In genomic region chr1:206690516-206690915, GRCh38 we compare ENCODE assay signal across 15 cellular contexts. TPM values are rescaled to one million over a fixed set of nuclear protein-coding genes. Genes with fewer than 3 reads are reported as not detected.
DNase-seq lines count a peak whose midpoint lies in the region; ATAC-seq and TF ChIP-seq lines count a peak whose summit lies in the region.
"Had no signal": no experiment of that assay in that cellular context is flagged by ENCODE, and none has a peak within 500 bp of the region (broad histone marks: within the 10 kb centered on the region; RNA-seq: fewer than 3 reads in every experiment).

No MANE protein-coding gene starts in this region.

- ATAC-seq in HG03432 (IDR thresholded peaks at IDR 0.05; ENCODE audit: unreplicated experiment) = no peak

- POLR2A ChIA-PET in CD4-positive, alpha-beta memory T cell (lab: Charles Lee; ENCODE audit: partially characterized antibody) = interaction anchor here (5.6 kb wide), 1 partner anchor 25 kb away, joined by 24 read pairs; no protein-coding TSS in a partner anchor

- peaks cover 0 to 2% (median 0%) of the 10 kb centered on the region in 8 donors for H3K9me3 Mint-ChIP-seq in CD4-positive, alpha-beta memory T cell
- H3K9me3 Mint-ChIP-seq: activated CD4-positive, alpha-beta memory T cell treated with anti-CD3 and anti-CD28 coated beads, Interleukin-2, amount 10 ng/mL, durations not matched to agents 7 days and 5 days had no signal

- no peaks in the 10 kb centered on the region for H3K9me3 ChIP-seq in CD4-positive, alpha-beta memory T cell (ENCODE audit: control insufficient read depth in 1 of 2, low read length in 2 of 2)
- H3K9me3 ChIP-seq in NT2/D1 (ENCODE audit: insufficient read depth, low read length) (no peaks in the 10 kb centered on the region), cardiac muscle cell (ENCODE audit: low read depth) (no peaks in the 10 kb centered on the region)

- H3K27ac ChIP-seq in CD4-positive, alpha-beta memory T cell (ENCODE audit: low read depth, low read length) = no peak overlapping the region
- peak overlapping the region; percentile 98 for H3K27ac ChIP-seq in cardiac muscle cell
- no peak overlapping the region for H3K27ac ChIP-seq in rectal smooth muscle tissue (ENCODE audit: low read depth, low read length)
- H3K27ac ChIP-seq: parathyroid adenoma had no signal

- peak overlapping the region in 4 of 7 donors; percentile 9 to 77 (median 52) for H3K27ac Mint-ChIP-seq in CD4-positive, alpha-beta memory T cell
- H3K27ac Mint-ChIP-seq: activated CD4-positive, alpha-beta memory T cell treated with anti-CD3 and anti-CD28 coated beads, Interleukin-2, amount 10 ng/mL, durations not matched to agents 7 days and 5 days had no signal

- no peaks in the 10 kb centered on the region for H3K27me3 Mint-ChIP-seq in CD4-positive, alpha-beta memory T cell
- H3K27me3 Mint-ChIP-seq: activated CD4-positive, alpha-beta memory T cell treated with anti-CD3 and anti-CD28 coated beads, Interleukin-2, amount 10 ng/mL, durations not matched to agents 7 days and 5 days; CD4-positive, CD25-positive, alpha-beta regulatory T cell had no signal

- no peak for DNase-seq in CD4-positive, alpha-beta memory T cell
- DNase-seq in NT2/D1 (ENCODE audit: low read depth, low spot score) = no peak
- DNase-seq in cardiac muscle cell (ENCODE audit: low read depth in 1 of 2, low spot score in 1 of 2) = no peak
- DNase-seq in A172 (ENCODE audit: low spot score) = no peak
- DNase-seq in activated CD4-positive, alpha-beta T cell treated with anti-CD3 and anti-CD28 coated beads for 4 hours = no peak
- no peak for DNase-seq in GDM1 (lab: John Stamatoyannopoulos, UW)
- DNase-seq: activated CD4-positive, alpha-beta memory T cell treated with anti-CD3 and anti-CD28 coated beads, Interleukin-2, amount 10 ng/mL, durations not matched to agents 7 days and 5 days; activated naive CD4-positive, alpha-beta T cell treated with Interleukin-2 at 50 U/mL for 16 hours; CD4-positive, CD25-positive, alpha-beta regulatory T cell; NCI-H146; NCI-H526; T-helper 9 cell had no signal

- H3K4me1 ChIP-seq in CD4-positive, alpha-beta memory T cell (ENCODE audit: insufficient read depth, low read length) = peaks cover 78% of the 10 kb centered on the region
- H3K4me1 ChIP-seq in NT2/D1 (ENCODE audit: insufficient read depth, insufficient read length) = peaks cover 39% of the 10 kb centered on the region
- peaks cover 88% of the 10 kb centered on the region for H3K4me1 ChIP-seq in cardiac muscle cell (ENCODE audit: low read depth)
- peaks cover 70% of the 10 kb centered on the region for H3K4me1 ChIP-seq in rectal smooth muscle tissue (ENCODE audit: control insufficient read depth, insufficient read depth, low read length)

- H3K4me3 Mint-ChIP-seq in CD4-positive, alpha-beta memory T cell = peak overlapping the region in 3 of 8 donors; percentile 25 to 53 (median 27)
- H3K4me3 Mint-ChIP-seq: activated CD4-positive, alpha-beta memory T cell treated with anti-CD3 and anti-CD28 coated beads, Interleukin-2, amount 10 ng/mL, durations not matched to agents 7 days and 5 days had no signal

- H3K27me3 ChIP-seq in CD4-positive, alpha-beta memory T cell (ENCODE audit: insufficient read depth, low read length) = no peaks in the 10 kb centered on the region
- H3K27me3 ChIP-seq in NT2/D1 (ENCODE audit: insufficient read depth, insufficient read length) (peaks cover 8% of the 10 kb centered on the region), cardiac muscle cell (no peaks in the 10 kb centered on the region), rectal smooth muscle tissue (ENCODE audit: control insufficient read depth, insufficient read depth, low read length) (no peaks in the 10 kb centered on the region)

- peaks cover 12 to 49% of the 10 kb centered on the region in 2 donors for H3K36me3 Mint-ChIP-seq in CD4-positive, alpha-beta memory T cell

- peaks cover 6% of the 10 kb centered on the region for H3K36me3 ChIP-seq in CD4-positive, alpha-beta memory T cell (ENCODE audit: insufficient read depth, low read length)
- H3K36me3 ChIP-seq in NT2/D1 (ENCODE audit: insufficient read depth, insufficient read length, low read length) = peaks cover 24% of the 10 kb centered on the region
- no peaks in the 10 kb centered on the region for H3K36me3 ChIP-seq in cardiac muscle cell
- H3K36me3 ChIP-seq in rectal smooth muscle tissue (ENCODE audit: control insufficient read depth, insufficient read depth, low read length) = no peaks in the 10 kb centered on the region

- CTCF ChIA-PET in CD4-positive, alpha-beta memory T cell (lab: Charles Lee; ENCODE audit: partially characterized antibody) = interaction anchor here (1.1 to 6.2 kb wide), 7 partner anchors 15 to 221 kb away, joined by 3 to 37 read pairs (median 6); no protein-coding TSS in a partner anchor

- peaks cover 63 to 97% (median 78%) of the 10 kb centered on the region in 4 donors for H3K4me1 Mint-ChIP-seq in CD4-positive, alpha-beta memory T cell

- H3K9ac ChIP-seq in NT2/D1 (ENCODE audit: insufficient read length, low read depth) = peak overlapping the region; percentile 12
- H3K9ac ChIP-seq in rectal smooth muscle tissue (ENCODE audit: low read length) = no peak overlapping the region
- H3K9ac ChIP-seq: parathyroid adenoma had no signal

- TF ChIP-seq CTCF in cardiac muscle cell (IDR thresholded peaks at IDR 0.05; ENCODE audit: low read depth, low read length) = no peak

- intact Hi-C loops in CD4-positive, alpha-beta memory T cell (cut with micrococcal nuclease) = no loop called here

- no peak overlapping the region for H3K4me3 ChIP-seq in CD4-positive, alpha-beta memory T cell (ENCODE audit: low read length in 2 of 2)
- H3K4me3 ChIP-seq in NT2/D1 (ENCODE audit: insufficient read length, low read depth) (no peak overlapping the region), cardiac muscle cell (no peak overlapping the region), rectal smooth muscle tissue (ENCODE audit: low read length) (peak overlapping the region; percentile 5)

RNA-seq across cellular contexts. Expression of gene MAPKAPK2, which starts 5.8 kb away (rescaled TPM):
- 10 to 100 TPM; 71.7 to 72.8 TPM for total RNA-seq in CD4-positive, alpha-beta memory T cell
- polyA plus RNA-seq in CD4-positive, alpha-beta memory T cell = 1 to 10 TPM; 1.3 to 3.9 TPM
- total RNA-seq in cardiac muscle cell = 99.4 and 117 TPM in 2 replicates
- 31.4 and 37.1 TPM in 2 replicates for polyA plus RNA-seq in cardiac muscle cell
- total RNA-seq in A172 (2014; rRNA removed; shearing (Covaris generic)) = 46.9 and 48.6 TPM in 2 replicates

RNA-seq across cellular contexts. Expression of gene DYRK3, which starts 55.2 kb away (rescaled TPM):
- 1 to 10 TPM in 1 of 2 experiments, under 1 TPM in 1; 0.78 to 1.2 TPM for total RNA-seq in CD4-positive, alpha-beta memory T cell
- under 1 TPM in 1 of 2 donors, not detected in 1; 0.22 TPM for polyA plus RNA-seq in CD4-positive, alpha-beta memory T cell
- total RNA-seq in cardiac muscle cell = 14.1 and 21.2 TPM in 2 replicates
- 8.4 and 16.6 TPM in 2 replicates for polyA plus RNA-seq in cardiac muscle cell
- 26.8 and 32.8 TPM in 2 replicates for total RNA-seq in A172 (2014; rRNA removed; shearing (Covaris generic))
